Comparison of ENCODE assay signal across 8 cellular contexts in the genomic region with DNA sequence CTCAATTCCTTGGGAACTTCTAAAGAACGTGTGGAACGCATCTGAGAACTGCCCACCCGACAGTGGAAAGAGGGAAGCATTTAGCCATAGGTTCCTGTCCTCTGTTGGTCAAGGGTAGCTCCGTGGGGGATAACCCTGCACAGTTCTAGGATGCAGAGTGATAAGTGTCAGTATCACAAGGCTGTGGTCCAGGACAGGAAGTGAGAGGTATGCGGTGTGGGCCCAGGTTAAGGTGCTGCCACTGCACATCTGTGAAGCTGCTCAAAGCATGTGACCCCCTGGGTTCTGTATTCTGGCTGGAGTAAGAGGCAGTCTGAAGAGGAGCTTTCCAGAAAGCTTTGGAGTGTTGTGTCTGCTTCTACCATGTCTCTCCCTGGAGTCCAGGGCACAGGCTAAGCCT. TPM values are rescaled to one million over a fixed set of nuclear protein-coding genes. Genes with fewer than 3 reads are reported as not detected.
DNase-seq lines count a peak whose midpoint lies in the region; ATAC-seq and TF ChIP-seq lines count a peak whose summit lies in the region.
"Had no signal": no experiment of that assay in that cellular context is flagged by ENCODE, and none has a peak within 500 bp of the region (broad histone marks: within the 10 kb centered on the region; RNA-seq: fewer than 3 reads in every experiment).

No MANE protein-coding gene starts in this region.

- no peaks in the 10 kb centered on the region for H3K9me3 Mint-ChIP-seq in endothelial cell (ENCODE audit: unreplicated experiment)
- H3K9me3 Mint-ChIP-seq in CD8-positive, alpha-beta memory T cell: no peaks in the 10 kb centered on the region

- H3K4me1 Mint-ChIP-seq in endothelial cell (ENCODE audit: unreplicated experiment): peaks cover 14% of the 10 kb centered on the region
- peaks cover 0 to 4% (median 3%) of the 10 kb centered on the region in 3 donors for H3K4me1 Mint-ChIP-seq in CD8-positive, alpha-beta memory T cell

- H3K27ac ChIP-seq in CD8-positive, alpha-beta memory T cell (ENCODE audit: low read depth, low read length): no peak overlapping the region
- H3K27ac ChIP-seq: transverse colon had no signal

- H3K4me1 ChIP-seq in CD8-positive, alpha-beta memory T cell (ENCODE audit: insufficient read depth, low read length): no peaks in the 10 kb centered on the region

- no peaks in the 10 kb centered on the region for H3K9me3 ChIP-seq in CD8-positive, alpha-beta memory T cell (ENCODE audit: low read length)
- H3K9me3 ChIP-seq: transverse colon had no signal

- no peak for DNase-seq in endothelial cell (ENCODE audit: low spot score)
- no peak for DNase-seq in CD8-positive, alpha-beta memory T cell
- no peak for DNase-seq in cerebellar nuclear complex (lab: John Stamatoyannopoulos, UW)
- no peak for DNase-seq in middle frontal gyrus (ENCODE audit: extremely low spot score, low spot score)
- DNase-seq: transverse colon had no signal

- H3K27me3 Mint-ChIP-seq in endothelial cell (ENCODE audit: unreplicated experiment): peaks cover 7% of the 10 kb centered on the region
- H3K27me3 Mint-ChIP-seq in CD8-positive, alpha-beta memory T cell: peaks cover 10 to 24% of the 10 kb centered on the region in 2 donors

- no peaks in the 10 kb centered on the region for H3K36me3 ChIP-seq in CD8-positive, alpha-beta memory T cell (ENCODE audit: insufficient read depth, low read length)
- H3K36me3 ChIP-seq: transverse colon had no signal

- POLR2A ChIA-PET in CD8-positive, alpha-beta memory T cell (lab: Charles Lee): no interaction called here

- CTCF ChIA-PET in CD8-positive, alpha-beta memory T cell (lab: Charles Lee): no interaction called here

- H3K27ac Mint-ChIP-seq in endothelial cell (ENCODE audit: unreplicated experiment): peak overlapping the region; percentile 57
- no peak overlapping the region for H3K27ac Mint-ChIP-seq in CD8-positive, alpha-beta memory T cell

- H3K4me3 ChIP-seq in CD8-positive, alpha-beta memory T cell (ENCODE audit: low read length): no peak overlapping the region
- H3K4me3 ChIP-seq: transverse colon had no signal

- TF ChIP-seq CTCF in endothelial cell (IDR thresholded peaks at IDR 0.05; ENCODE audit: unreplicated experiment): no peak

- ATAC-seq in GM18868 (IDR thresholded peaks at IDR 0.05; ENCODE audit: unreplicated experiment) (peak; percentile 96), GM21447 (IDR thresholded peaks at IDR 0.05; ENCODE audit: unreplicated experiment) (peak; percentile 95), HG03139 (IDR thresholded peaks at IDR 0.05; ENCODE audit: unreplicated experiment) (peak; percentile 97)

- H3K27me3 ChIP-seq in CD8-positive, alpha-beta memory T cell (ENCODE audit: insufficient read depth, low read length, poor library complexity, severe bottlenecking): no peaks in the 10 kb centered on the region
- H3K27me3 ChIP-seq: transverse colon had no signal

- H3K36me3 Mint-ChIP-seq in endothelial cell (ENCODE audit: low read depth, unreplicated experiment): no peaks in the 10 kb centered on the region
- no peaks in the 10 kb centered on the region for H3K36me3 Mint-ChIP-seq in CD8-positive, alpha-beta memory T cell

- H3K4me3 Mint-ChIP-seq in endothelial cell (ENCODE audit: unreplicated experiment): no peak overlapping the region
- H3K4me3 Mint-ChIP-seq in CD8-positive, alpha-beta memory T cell: no peak overlapping the region

RNA-seq across cellular contexts. Expression of gene HES1, which starts 51.7 kb away (rescaled TPM):
- total RNA-seq in endothelial cell (ENCODE audit: unreplicated experiment): 40.3 TPM
- not detected for total RNA-seq in CD8-positive, alpha-beta memory T cell
- not detected for polyA plus RNA-seq in CD8-positive, alpha-beta memory T cell

Comparison
In these comparisons a context has a peak if more than half of its experiments do, and no peak if none do; other contexts are left out.
1. RNA of gene HES1, which starts 51.7 kb away (total RNA-seq): 40.3 TPM in endothelial cell (single experiment); not detected in CD8-positive, alpha-beta memory T cell; every median in the first group is over 10 times any median in the second.
2. Peak in every context shown above with its lines, with median percentiles within 50 percentile points of each other: ATAC-seq.